Comparison of ENCODE assay signal across 1 cellular context in genomic region chr17:47738178-47738577, GRCh38.
TF ChIP-seq lines count a peak whose summit lies in the region.

No MANE protein-coding gene starts in this region.

TF ChIP-seq in GM12878, 131 proteins besides CTCF, POLR2A, EP300 and RAD21:
- no peak for TF ChIP-seq PKNOX1 (IDR thresholded peaks at IDR 0.05)
- no peak for TF ChIP-seq MEF2A (IDR thresholded peaks at IDR 0.05; ENCODE audit: insufficient read depth, low read depth, low read length)
- no peak for TF ChIP-seq ZNF24 (IDR thresholded peaks at IDR 0.05)
- no peak for TF ChIP-seq BCLAF1 (IDR thresholded peaks at IDR 0.05)
- TF ChIP-seq ZBED1 (IDR thresholded peaks at IDR 0.05; ENCODE audit: borderline replicate concordance) = no peak
- TF ChIP-seq ZNF217 (IDR thresholded peaks at IDR 0.05) = no peak
- TF ChIP-seq YBX1 (IDR thresholded peaks at IDR 0.05) = no peak
- TF ChIP-seq RCOR1 (conservative IDR thresholded peaks at IDR 0.05; ENCODE audit: low read depth, low read length) = no peak
- TF ChIP-seq HDGF (IDR thresholded peaks at IDR 0.05) = no peak
- TF ChIP-seq SREBF2 (IDR thresholded peaks at IDR 0.05; ENCODE audit: low read length) = no peak
- no peak for TF ChIP-seq ASH2L (IDR thresholded peaks at IDR 0.05; ENCODE audit: borderline replicate concordance, low read depth)
- no peak for TF ChIP-seq BMI1 (IDR thresholded peaks at IDR 0.05; ENCODE audit: borderline replicate concordance)
- no peak for TF ChIP-seq TARDBP (IDR thresholded peaks at IDR 0.05; ENCODE audit: borderline replicate concordance)
- no peak for TF ChIP-seq NRF1 (conservative IDR thresholded peaks at IDR 0.05; ENCODE audit: low read depth, low read length)
- TF ChIP-seq, protein P1, sequence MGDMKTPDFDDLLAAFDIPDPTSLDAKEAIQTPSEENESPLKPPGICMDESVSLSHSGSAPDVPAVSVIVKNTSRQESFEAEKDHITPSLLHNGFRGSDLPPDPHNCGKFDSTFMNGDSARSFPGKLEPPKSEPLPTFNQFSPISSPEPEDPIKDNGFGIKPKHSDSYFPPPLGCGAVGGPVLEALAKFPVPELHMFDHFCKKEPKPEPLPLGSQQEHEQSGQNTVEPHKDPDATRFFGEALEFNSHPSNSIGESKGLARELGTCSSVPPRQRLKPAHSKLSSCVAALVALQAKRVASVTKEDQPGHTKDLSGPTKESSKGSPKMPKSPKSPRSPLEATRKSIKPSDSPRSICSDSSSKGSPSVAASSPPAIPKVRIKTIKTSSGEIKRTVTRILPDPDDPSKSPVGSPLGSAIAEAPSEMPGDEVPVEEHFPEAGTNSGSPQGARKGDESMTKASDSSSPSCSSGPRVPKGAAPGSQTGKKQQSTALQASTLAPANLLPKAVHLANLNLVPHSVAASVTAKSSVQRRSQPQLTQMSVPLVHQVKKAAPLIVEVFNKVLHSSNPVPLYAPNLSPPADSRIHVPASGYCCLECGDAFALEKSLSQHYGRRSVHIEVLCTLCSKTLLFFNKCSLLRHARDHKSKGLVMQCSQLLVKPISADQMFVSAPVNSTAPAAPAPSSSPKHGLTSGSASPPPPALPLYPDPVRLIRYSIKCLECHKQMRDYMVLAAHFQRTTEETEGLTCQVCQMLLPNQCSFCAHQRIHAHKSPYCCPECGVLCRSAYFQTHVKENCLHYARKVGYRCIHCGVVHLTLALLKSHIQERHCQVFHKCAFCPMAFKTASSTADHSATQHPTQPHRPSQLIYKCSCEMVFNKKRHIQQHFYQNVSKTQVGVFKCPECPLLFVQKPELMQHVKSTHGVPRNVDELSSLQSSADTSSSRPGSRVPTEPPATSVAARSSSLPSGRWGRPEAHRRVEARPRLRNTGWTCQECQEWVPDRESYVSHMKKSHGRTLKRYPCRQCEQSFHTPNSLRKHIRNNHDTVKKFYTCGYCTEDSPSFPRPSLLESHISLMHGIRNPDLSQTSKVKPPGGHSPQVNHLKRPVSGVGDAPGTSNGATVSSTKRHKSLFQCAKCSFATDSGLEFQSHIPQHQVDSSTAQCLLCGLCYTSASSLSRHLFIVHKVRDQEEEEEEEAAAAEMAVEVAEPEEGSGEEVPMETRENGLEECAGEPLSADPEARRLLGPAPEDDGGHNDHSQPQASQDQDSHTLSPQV (IDR thresholded peaks at IDR 0.05) = no peak
- no peak for TF ChIP-seq SIX5 (IDR thresholded peaks at IDR 0.05; ENCODE audit: low read depth, low read length, severe bottlenecking)
- no peak for TF ChIP-seq PML (IDR thresholded peaks at IDR 0.05; ENCODE audit: low read length)
- TF ChIP-seq RB1 (IDR thresholded peaks at IDR 0.05; ENCODE audit: borderline replicate concordance) = no peak
